13 cellular contexts compared by ENCODE assay signal in genomic region chr17:75509528-75510258, GRCh38. TPM values are rescaled to one million over a fixed set of nuclear protein-coding genes. Genes with fewer than 3 reads are reported as not detected.
DNase-seq lines count a peak whose midpoint lies in the region; ATAC-seq and TF ChIP-seq lines count a peak whose summit lies in the region.
"Had no signal": no experiment of that assay in that cellular context is flagged by ENCODE, and none has a peak within 500 bp of the region (broad histone marks: within the 10 kb centered on the region; RNA-seq: fewer than 3 reads in every experiment).

No MANE protein-coding gene starts in this region.

- peaks cover 0 to 49% (median 2%) of the 10 kb centered on the region in 4 donors for H3K4me1 ChIP-seq in Peyer's patch
- H3K4me1 ChIP-seq in esophagus (ENCODE audit: control insufficient read depth in 2 of 2, insufficient read depth in 2 of 2, low read length in 1 of 2): peaks cover 11 to 12% of the 10 kb centered on the region in 2 donors
- peaks cover 0 to 28% (median 7%) of the 10 kb centered on the region in 4 donors for H3K4me1 ChIP-seq in right lobe of liver
- H3K4me1 ChIP-seq in stomach smooth muscle (ENCODE audit: control insufficient read depth, insufficient read depth, low read length): peaks cover 63% of the 10 kb centered on the region

- TF ChIP-seq POLR2A in Peyer's patch (IDR thresholded peaks at IDR 0.05) (peak in 1 of 2 donors; percentile 13), right lobe of liver (IDR thresholded peaks at IDR 0.05) (no peak)

- no peak for TF ChIP-seq CTCF in Peyer's patch (IDR thresholded peaks at IDR 0.05)
- no peak for TF ChIP-seq CTCF in right lobe of liver (IDR thresholded peaks at IDR 0.05)

- H3K9me3 ChIP-seq in Peyer's patch (no peaks in the 10 kb centered on the region), esophagus (ENCODE audit: control insufficient read depth in 2 of 2, insufficient read depth in 1 of 2, low read depth in 1 of 2, low read length in 1 of 2) (no peaks in the 10 kb centered on the region), right lobe of liver (no peaks in the 10 kb centered on the region), stomach smooth muscle (ENCODE audit: control insufficient read depth in 2 of 2, low read length in 2 of 2) (no peaks in the 10 kb centered on the region)

- ATAC-seq in right lobe of liver (peak; percentile 17 to 58 (median 38)), GM19455 (IDR thresholded peaks at IDR 0.05; ENCODE audit: unreplicated experiment) (no peak), HG02852 (IDR thresholded peaks at IDR 0.05; ENCODE audit: unreplicated experiment) (no peak)
- ATAC-seq: activated CD4-positive, alpha-beta T cell treated with anti-CD3 and anti-CD28 coated beads for 36 hours; activated T-cell treated with anti-CD3 and anti-CD28 coated beads, Interleukin-2, amount 50 U/mL, for 4 hours; T-helper 17 cell had no signal

- H3K27ac ChIP-seq in Peyer's patch: peak overlapping the region in 3 of 4 donors; percentile 36 to 62 (median 61)
- peak overlapping the region; percentile 50 to 78 for H3K27ac ChIP-seq in esophagus (ENCODE audit: low read depth in 2 of 2, low read length in 1 of 2)
- H3K27ac ChIP-seq in right lobe of liver: peak overlapping the region in 1 of 3 donors; percentile 51
- H3K27ac ChIP-seq in stomach smooth muscle (ENCODE audit: low read length): peak overlapping the region; percentile 62

- WGBS in esophagus, 2 donors: 63 to 70% methylated on average over 19 of the region's 19 CpGs
- 85% methylated on average over 4 of the region's 19 CpGs for WGBS in right lobe of liver (ENCODE audit: insufficient coverage, low coverage, low lambda C conversion rate, missing lambda C conversion rate)

- H3K36me3 ChIP-seq in Peyer's patch (peaks cover 0 to 35% (median 0%) of the 10 kb centered on the region in 3 donors), esophagus (ENCODE audit: control insufficient read depth in 2 of 2, insufficient read depth in 2 of 2, low read length in 1 of 2) (peaks cover 9 to 22% of the 10 kb centered on the region in 2 donors), right lobe of liver (no peaks in the 10 kb centered on the region), stomach smooth muscle (ENCODE audit: control insufficient read depth in 2 of 2, insufficient read depth in 2 of 2, low read length in 2 of 2) (peaks cover 17 to 31% of the 10 kb centered on the region in 2 donors)

- DNase-seq in Peyer's patch: no peak
- DNase-seq in right lobe of liver: peak; percentile 56 to 68 (median 65)
- DNase-seq in activated CD4-positive, CD25-positive, alpha-beta regulatory T cell (lab: John Stamatoyannopoulos, UW): no peak
- no peak for DNase-seq in mucosa of gallbladder (ENCODE audit: low spot score)
- DNase-seq: activated CD4-positive, alpha-beta T cell treated with anti-CD3 and anti-CD28 coated beads for 36 hours; activated T-cell treated with anti-CD3 and anti-CD28 coated beads, Interleukin-2, amount 50 U/mL, for 4 hours; foreskin fibroblast; NCI-H2171; T-helper 17 cell had no signal

- peak overlapping the region; percentile 28 to 36 for H3K9ac ChIP-seq in stomach smooth muscle (ENCODE audit: low read length in 2 of 2)

- H3K4me3 ChIP-seq in Peyer's patch (no peak overlapping the region), esophagus (ENCODE audit: low read depth in 1 of 2, low read length in 2 of 2) (no peak overlapping the region), right lobe of liver (no peak overlapping the region), stomach smooth muscle (ENCODE audit: low read length in 2 of 2) (peak overlapping the region in 1 of 2 donors; percentile 29)

- intact Hi-C loops in right lobe of liver (cut with DNase I): loop anchor here in 1 of 2 donors (10.0 kb wide), 1 partner anchor 75 kb away; no protein-coding TSS in a partner anchor

- no peaks in the 10 kb centered on the region for H3K27me3 ChIP-seq in Peyer's patch
- H3K27me3 ChIP-seq in esophagus (ENCODE audit: control insufficient read depth in 1 of 2, insufficient read depth in 2 of 2, low read length in 2 of 2): no peaks in the 10 kb centered on the region
- H3K27me3 ChIP-seq in right lobe of liver: no peaks in the 10 kb centered on the region
- H3K27me3 ChIP-seq in stomach smooth muscle (ENCODE audit: control insufficient read depth in 1 of 2, insufficient read depth in 2 of 2, low read length in 2 of 2): no peaks in the 10 kb centered on the region

RNA-seq across cellular contexts. Expression of gene CASKIN2, which starts 5.6 kb away (rescaled TPM):
- 10 to 100 TPM; 12.4 to 24.0 (median 17.3) TPM for total RNA-seq in Peyer's patch
- 10 to 100 TPM in 1 of 2 donors, 1 to 10 TPM in 1; 6.3 to 10.5 TPM for polyA plus RNA-seq in esophagus
- total RNA-seq in right lobe of liver: 10 to 100 TPM in 4 of 6 experiments, 1 to 10 TPM in 2; 9.0 to 26.0 (median 12.0) TPM
- total RNA-seq in mucosa of gallbladder: 74.7 TPM

RNA-seq across cellular contexts. Expression of gene TSEN54, which starts 6.6 kb away (rescaled TPM):
- total RNA-seq in Peyer's patch (10 to 100 TPM; 47.9 to 89.5 (median 80.0) TPM), right lobe of liver (10 to 100 TPM in 4 of 6 experiments, 1 to 10 TPM in 2; 8.5 to 13.6 (median 10.2) TPM), mucosa of gallbladder (158 TPM)
- polyA plus RNA-seq in esophagus: 10 to 100 TPM; 25.1 to 31.5 TPM

RNA-seq across cellular contexts. Expression of gene LLGL2, which starts 15.8 kb away (rescaled TPM):
- 100 to 1,000 TPM; 221 to 563 (median 300) TPM for total RNA-seq in Peyer's patch
- polyA plus RNA-seq in esophagus: 100 to 1,000 TPM in 1 of 2 donors, 10 to 100 TPM in 1; 71.6 to 139 TPM
- 10 to 100 TPM; 32.8 to 71.4 (median 44.6) TPM for total RNA-seq in right lobe of liver
- 477 TPM for total RNA-seq in mucosa of gallbladder

RNA-seq across cellular contexts. Expression of gene TMEM94, which starts 53.3 kb away (rescaled TPM):
- total RNA-seq in Peyer's patch: 100 to 1,000 TPM; 114 to 340 (median 178) TPM
- polyA plus RNA-seq in esophagus: 10 to 100 TPM; 26.4 to 38.9 TPM
- 10 to 100 TPM; 24.2 to 47.1 (median 29.6) TPM for total RNA-seq in right lobe of liver
- total RNA-seq in mucosa of gallbladder: 106 TPM

Comparison
In these comparisons a context has a peak if more than half of its experiments do, and no peak if none do; other contexts are left out.
1. DNase-seq: peak in right lobe of liver (3 of 3); none in Peyer's patch (0 of 3), activated CD4-positive, CD25-positive, alpha-beta regulatory T cell (0 of 4) and mucosa of gallbladder (single experiment).
2. ATAC-seq: peak in right lobe of liver (4 of 4); none in GM19455 (single experiment) and HG02852 (single experiment).